ENCODE assay signal across 12 cellular contexts in the genomic region with DNA sequence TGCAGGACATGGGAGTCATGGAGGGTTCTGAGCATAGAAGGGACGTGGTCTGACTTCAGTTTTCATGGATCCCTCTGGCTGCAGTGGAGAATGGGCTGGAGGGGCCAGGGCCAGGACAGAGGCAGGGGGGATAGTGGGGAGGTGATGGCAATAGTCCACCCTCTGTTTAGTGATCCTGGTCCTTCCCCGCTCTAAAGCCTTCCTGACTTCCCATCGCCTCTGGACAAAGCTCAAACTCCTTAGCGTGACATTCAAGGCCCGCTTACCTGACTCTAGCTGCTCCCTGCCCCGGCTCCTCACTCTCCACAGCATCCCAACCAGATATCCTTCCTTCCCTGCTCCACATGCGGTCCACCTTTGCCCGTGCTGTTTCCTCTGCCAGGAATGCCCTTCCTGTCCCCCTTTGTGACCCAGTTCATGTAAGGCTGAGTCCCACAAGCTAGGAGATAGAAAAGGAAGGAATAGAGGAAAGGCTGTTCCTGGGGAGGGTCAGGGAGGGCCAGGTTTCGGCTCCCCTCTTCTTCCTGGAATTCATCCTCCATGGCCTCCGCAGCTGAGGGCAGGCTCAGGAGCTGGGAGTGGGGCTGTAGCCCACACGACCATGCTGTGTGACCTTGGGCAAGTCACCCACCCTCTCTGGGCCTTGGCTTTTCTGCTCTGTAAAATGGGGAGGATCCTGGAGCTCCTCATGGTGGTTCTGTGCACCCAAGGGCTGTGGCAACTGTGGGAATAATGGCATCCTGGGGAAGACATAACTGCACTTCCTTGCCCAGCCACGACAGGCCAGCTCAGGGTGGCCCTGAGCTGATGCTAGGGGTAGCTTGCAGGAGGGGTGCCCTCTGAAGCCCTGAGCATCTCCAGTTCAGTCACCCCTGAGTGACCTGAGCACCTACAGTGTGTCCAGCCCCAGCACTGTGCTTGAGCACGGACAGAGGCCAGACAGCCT.
DNase-seq lines count a peak whose midpoint lies in the region; ATAC-seq and TF ChIP-seq lines count a peak whose summit lies in the region.
"Had no signal": no experiment of that assay in that cellular context is flagged by ENCODE, and none has a peak within 500 bp of the region (broad histone marks: within the 10 kb centered on the region; RNA-seq: fewer than 3 reads in every experiment).

No MANE protein-coding gene starts in this region.

- no peaks in the 10 kb centered on the region for H3K36me3 ChIP-seq in heart right ventricle
- H3K36me3 ChIP-seq in fibroblast of lung (ENCODE audit: control insufficient read depth, insufficient read depth, low read length) = no peaks in the 10 kb centered on the region
- H3K36me3 ChIP-seq in parathyroid adenoma (ENCODE audit: control insufficient read depth, insufficient read depth, low read length) = no peaks in the 10 kb centered on the region
- H3K36me3 ChIP-seq in uterus = no peaks in the 10 kb centered on the region

- DNase-seq in heart right ventricle (no peak), Right ventricle myocardium superior (no peak), fibroblast of lung (ENCODE audit: low read depth in 2 of 2) (no peak), uterus (no peak), GM10266 (ENCODE audit: extremely low spot score) (no peak), NCI-H1417 treated with DMSO at 0.1 percent for 48 hours (lab: John Stamatoyannopoulos, UW) (no peak), NCI-H146 (lab: John Stamatoyannopoulos, UW) (no peak)
- DNase-seq: activated CD4-positive, alpha-beta memory T cell treated with anti-CD3 and anti-CD28 coated beads, Interleukin-2, amount 10 ng/mL, durations not matched to agents 7 days and 5 days; effector CD8-positive, alpha-beta T cell; hippocampal formation had no signal

- no peaks in the 10 kb centered on the region for H3K79me2 ChIP-seq in fibroblast of lung (ENCODE audit: control insufficient read depth, insufficient read depth, low read length)
- no peaks in the 10 kb centered on the region for H3K79me2 ChIP-seq in parathyroid adenoma

- H3K9me3 ChIP-seq in heart right ventricle (no peaks in the 10 kb centered on the region), fibroblast of lung (ENCODE audit: control insufficient read depth, insufficient read depth, low read depth, low read length) (no peaks in the 10 kb centered on the region), parathyroid adenoma (ENCODE audit: control insufficient read depth, low read length) (no peaks in the 10 kb centered on the region), uterus (no peaks in the 10 kb centered on the region)

- no peaks in the 10 kb centered on the region for H4K20me1 ChIP-seq in fibroblast of lung (ENCODE audit: control insufficient read depth, extremely low read depth, insufficient read depth, low read length)

- TF ChIP-seq CTCF in heart right ventricle (IDR thresholded peaks at IDR 0.05) (no peak), fibroblast of lung (conservative IDR thresholded peaks at IDR 0.05 in 1 of 2, IDR thresholded peaks at IDR 0.05 in 1 of 2; ENCODE audit: low read depth in 1 of 2, low read length in 2 of 2) (no peak), parathyroid adenoma (IDR thresholded peaks at IDR 0.05) (no peak), uterus (IDR thresholded peaks at IDR 0.05) (no peak), GM10266 (IDR thresholded peaks at IDR 0.05; ENCODE audit: control insufficient read depth, insufficient read depth, low read depth, missing control alignments) (no peak)

- H2AFZ ChIP-seq in fibroblast of lung (ENCODE audit: low read length) = no peak overlapping the region
- no peak overlapping the region for H2AFZ ChIP-seq in parathyroid adenoma

- WGBS in heart right ventricle, 2 donors = 78 to 81% methylated on average over 13 of the region's 13 CpGs

- no peak overlapping the region for H3K4me3 ChIP-seq in heart right ventricle
- no peak overlapping the region for H3K4me3 ChIP-seq in fibroblast of lung (replicated peaks in 1 of 4; ENCODE audit: control extremely low read depth in 1 of 4, insufficient read depth in 1 of 4, low read depth in 3 of 4, low read length in 4 of 4)
- H3K4me3 ChIP-seq in parathyroid adenoma (ENCODE audit: low read depth, low read length) = no peak overlapping the region
- no peak overlapping the region for H3K4me3 ChIP-seq in uterus

- no peak for TF ChIP-seq POLR2A in uterus (IDR thresholded peaks at IDR 0.05)

- intact Hi-C loops in heart right ventricle (cut with DNase I) = loop anchor here in 3 of 10 donors (5.0 to 10.0 kb wide), 6 partner anchors 71 to 158 kb away; partner anchors contain the start of gene CEBPB (in 1 of the 3)
- intact Hi-C loops in Right ventricle myocardium superior (cut with DNase I) = loop anchor here (10.0 kb wide), 1 partner anchor 148 kb away; no protein-coding TSS in a partner anchor
- intact Hi-C loops in uterus (cut with DNase I; ENCODE audit: low total_unique reads) = no loop called here

- H3K4me1 ChIP-seq in heart right ventricle (peaks cover 26 to 90% (median 58%) of the 10 kb centered on the region in 9 donors), fibroblast of lung (ENCODE audit: control insufficient read depth, extremely low read depth, insufficient read depth, low read length) (peaks cover 51% of the 10 kb centered on the region), parathyroid adenoma (no peaks in the 10 kb centered on the region), uterus (peaks cover 0 to 14% of the 10 kb centered on the region in 2 donors)

- no peak overlapping the region for H3K4me2 ChIP-seq in fibroblast of lung (ENCODE audit: extremely low read depth, insufficient read depth, low read length)
- H3K4me2 ChIP-seq in parathyroid adenoma (ENCODE audit: low read length) = no peak overlapping the region

- H3K27me3 ChIP-seq in heart right ventricle = no peaks in the 10 kb centered on the region
- H3K27me3 ChIP-seq in fibroblast of lung (ENCODE audit: control insufficient read depth, insufficient read depth, low read length) = no peaks in the 10 kb centered on the region
- no peaks in the 10 kb centered on the region for H3K27me3 ChIP-seq in parathyroid adenoma (ENCODE audit: control insufficient read depth, insufficient read depth, low read length)
- H3K27me3 ChIP-seq in uterus = no peaks in the 10 kb centered on the region

- H3K9ac ChIP-seq in fibroblast of lung (ENCODE audit: insufficient read depth, low read length) (peak overlapping the region; percentile 66), parathyroid adenoma (no peak overlapping the region)

- ATAC-seq in heart right ventricle (no peak), Right ventricle myocardium superior (ENCODE audit: poor library complexity) (no peak)
- ATAC-seq: stimulated activated memory B cell treated with anti-CD40 and anti-IgM and Interleukin-4, amounts not matched to agents 10 μg/mL and 1 μg/mL and 100 μg/mL, for 72 hours had no signal

- H3K27ac ChIP-seq in heart right ventricle (peak overlapping the region; percentile 7 to 96 (median 90)), fibroblast of lung (ENCODE audit: insufficient read depth, low read length) (peak overlapping the region; percentile 99), parathyroid adenoma (peak overlapping the region; percentile 32), uterus (peak overlapping the region; percentile 96 to 99)

Comparison
In these comparisons a context has a peak if more than half of its experiments do, and no peak if none do; other contexts are left out.
1. H3K27ac ChIP-seq: peak in every context shown above with its lines; median percentile 99 in fibroblast of lung; 98 in uterus; 90 in heart right ventricle; 32 in parathyroid adenoma.